ENCODE assay signal across 1 cellular context in the genomic region with DNA sequence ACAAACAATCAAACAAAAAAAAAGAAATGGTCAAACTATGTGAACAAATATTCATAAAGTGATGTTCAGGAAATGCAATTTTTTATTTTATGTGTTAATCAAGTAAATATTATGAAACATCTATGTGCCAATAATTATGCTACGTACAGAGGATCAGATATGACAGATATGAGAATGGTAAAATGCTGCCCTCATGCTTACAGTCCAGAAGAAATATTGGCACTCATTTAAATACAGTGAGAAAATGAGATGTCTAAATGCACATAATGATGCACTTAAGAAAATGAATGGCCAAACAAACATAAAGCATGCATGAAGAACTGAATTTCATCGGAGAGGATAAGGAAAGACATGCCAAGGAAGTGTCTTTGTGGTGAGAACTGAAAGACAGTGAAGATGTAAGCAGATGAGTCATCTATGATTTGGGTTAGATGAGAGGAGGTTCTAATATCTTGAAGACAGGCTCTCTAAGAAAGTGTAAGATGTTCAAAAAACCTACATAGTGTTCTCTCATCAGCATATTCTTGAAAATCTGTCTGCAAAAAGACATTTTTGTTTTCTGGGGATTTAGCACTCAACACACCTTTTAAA.
TF ChIP-seq lines count a peak whose summit lies in the region.

No MANE protein-coding gene starts in this region.

TF ChIP-seq in GM12878, 131 proteins besides CTCF, POLR2A, EP300 and RAD21:
- TF ChIP-seq, protein P1, sequence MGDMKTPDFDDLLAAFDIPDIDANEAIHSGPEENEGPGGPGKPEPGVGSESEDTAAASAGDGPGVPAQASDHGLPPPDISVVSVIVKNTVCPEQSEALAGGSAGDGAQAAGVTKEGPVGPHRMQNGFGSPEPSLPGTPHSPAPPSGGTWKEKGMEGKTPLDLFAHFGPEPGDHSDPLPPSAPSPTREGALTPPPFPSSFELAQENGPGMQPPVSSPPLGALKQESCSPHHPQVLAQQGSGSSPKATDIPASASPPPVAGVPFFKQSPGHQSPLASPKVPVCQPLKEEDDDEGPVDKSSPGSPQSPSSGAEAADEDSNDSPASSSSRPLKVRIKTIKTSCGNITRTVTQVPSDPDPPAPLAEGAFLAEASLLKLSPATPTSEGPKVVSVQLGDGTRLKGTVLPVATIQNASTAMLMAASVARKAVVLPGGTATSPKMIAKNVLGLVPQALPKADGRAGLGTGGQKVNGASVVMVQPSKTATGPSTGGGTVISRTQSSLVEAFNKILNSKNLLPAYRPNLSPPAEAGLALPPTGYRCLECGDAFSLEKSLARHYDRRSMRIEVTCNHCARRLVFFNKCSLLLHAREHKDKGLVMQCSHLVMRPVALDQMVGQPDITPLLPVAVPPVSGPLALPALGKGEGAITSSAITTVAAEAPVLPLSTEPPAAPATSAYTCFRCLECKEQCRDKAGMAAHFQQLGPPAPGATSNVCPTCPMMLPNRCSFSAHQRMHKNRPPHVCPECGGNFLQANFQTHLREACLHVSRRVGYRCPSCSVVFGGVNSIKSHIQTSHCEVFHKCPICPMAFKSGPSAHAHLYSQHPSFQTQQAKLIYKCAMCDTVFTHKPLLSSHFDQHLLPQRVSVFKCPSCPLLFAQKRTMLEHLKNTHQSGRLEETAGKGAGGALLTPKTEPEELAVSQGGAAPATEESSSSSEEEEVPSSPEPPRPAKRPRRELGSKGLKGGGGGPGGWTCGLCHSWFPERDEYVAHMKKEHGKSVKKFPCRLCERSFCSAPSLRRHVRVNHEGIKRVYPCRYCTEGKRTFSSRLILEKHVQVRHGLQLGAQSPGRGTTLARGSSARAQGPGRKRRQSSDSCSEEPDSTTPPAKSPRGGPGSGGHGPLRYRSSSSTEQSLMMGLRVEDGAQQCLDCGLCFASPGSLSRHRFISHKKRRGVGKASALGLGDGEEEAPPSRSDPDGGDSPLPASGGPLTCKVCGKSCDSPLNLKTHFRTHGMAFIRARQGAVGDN (IDR thresholded peaks at IDR 0.05) = no peak
- TF ChIP-seq BRCA1 (IDR thresholded peaks at IDR 0.05; ENCODE audit: low read depth, low read length) = no peak
- TF ChIP-seq SMARCA5 (IDR thresholded peaks at IDR 0.05) = no peak
- no peak for TF ChIP-seq NRF1 (conservative IDR thresholded peaks at IDR 0.05; ENCODE audit: low read depth, low read length)
- TF ChIP-seq PAX5 (IDR thresholded peaks at IDR 0.05; ENCODE audit: borderline replicate concordance, low read depth, low read length) = no peak
- no peak for TF ChIP-seq SP1 (IDR thresholded peaks at IDR 0.05; ENCODE audit: low read depth, low read length)
- TF ChIP-seq ZNF207 (IDR thresholded peaks at IDR 0.05; ENCODE audit: borderline replicate concordance) = no peak
- TF ChIP-seq NR2F1 (conservative IDR thresholded peaks at IDR 0.05) = no peak
- TF ChIP-seq, protein P2, sequence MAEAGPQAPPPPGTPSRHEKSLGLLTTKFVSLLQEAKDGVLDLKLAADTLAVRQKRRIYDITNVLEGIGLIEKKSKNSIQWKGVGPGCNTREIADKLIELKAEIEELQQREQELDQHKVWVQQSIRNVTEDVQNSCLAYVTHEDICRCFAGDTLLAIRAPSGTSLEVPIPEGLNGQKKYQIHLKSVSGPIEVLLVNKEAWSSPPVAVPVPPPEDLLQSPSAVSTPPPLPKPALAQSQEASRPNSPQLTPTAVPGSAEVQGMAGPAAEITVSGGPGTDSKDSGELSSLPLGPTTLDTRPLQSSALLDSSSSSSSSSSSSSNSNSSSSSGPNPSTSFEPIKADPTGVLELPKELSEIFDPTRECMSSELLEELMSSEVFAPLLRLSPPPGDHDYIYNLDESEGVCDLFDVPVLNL (IDR thresholded peaks at IDR 0.05; ENCODE audit: low read depth, low read length) = no peak
